ENCODE assay signal across 8 cellular contexts in the genomic region with DNA sequence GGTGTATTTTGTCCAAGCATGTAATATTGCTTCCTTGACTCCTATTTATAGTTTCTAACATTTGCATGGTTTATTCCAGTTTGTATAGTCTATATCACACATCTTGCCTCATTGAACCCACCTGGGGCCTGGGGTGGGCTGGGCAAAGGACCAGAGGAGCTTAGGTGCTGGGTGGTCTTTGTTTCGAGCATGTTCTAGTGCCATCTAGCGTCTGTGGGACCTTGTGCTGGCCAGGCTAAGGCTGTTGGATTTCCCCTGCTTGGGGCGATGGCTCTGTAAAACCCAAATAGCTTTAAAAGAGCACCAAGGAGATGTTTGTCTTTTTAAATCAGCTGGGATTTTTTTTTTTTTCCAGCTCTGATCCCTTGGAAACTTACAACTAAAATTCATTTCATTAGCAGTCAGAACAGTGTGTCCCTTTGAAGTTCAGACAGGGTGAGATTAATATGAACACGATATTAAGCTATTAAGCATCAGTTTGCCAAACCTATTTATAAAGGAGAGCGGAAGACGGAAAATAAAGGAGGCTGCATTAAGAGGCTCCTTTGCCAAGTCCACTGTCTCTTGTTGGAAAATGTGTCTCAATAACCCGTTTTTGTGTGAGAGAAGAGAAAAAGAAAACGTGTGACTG.
A peak's percentile ranks its signal among the peaks of the same experiment; 100 is the strongest.
DNase-seq lines count a peak whose midpoint lies in the region; ATAC-seq and TF ChIP-seq lines count a peak whose summit lies in the region.

No MANE protein-coding gene starts in this region.

- H3K36me3 ChIP-seq in BE2C (no peaks in the 10 kb centered on the region), prostate gland (no peaks in the 10 kb centered on the region)

- H3K9me3 ChIP-seq in BE2C (no peaks in the 10 kb centered on the region), prostate gland (no peaks in the 10 kb centered on the region)

- H3K4me1 ChIP-seq in BE2C (no peaks in the 10 kb centered on the region), prostate gland (replicated peaks) (no peaks in the 10 kb centered on the region)

- WGBS in prostate gland: 7% methylated on average over 8 of the region's 8 CpGs

- no peak overlapping the region for H3K27ac ChIP-seq in HL-60 (replicated peaks)
- peak overlapping the region; percentile 32 to 42 for H3K27ac ChIP-seq in prostate gland

- intact Hi-C loops in prostate gland (cut with DNase I): loop anchor here (5.0 kb wide), 3 partner anchors 95 to 310 kb away; no protein-coding TSS in a partner anchor

- H3K27me3 ChIP-seq in BE2C (no peaks in the 10 kb centered on the region), HL-60 (ENCODE audit: insufficient read depth, poor library complexity, severe bottlenecking) (no peaks in the 10 kb centered on the region), prostate gland (replicated peaks; ENCODE audit: insufficient read depth) (no peaks in the 10 kb centered on the region)

- DNase-seq in BE2C (peak; percentile 41), HL-60 (ENCODE audit: low read depth in 1 of 2, low spot score in 1 of 2) (peak in 1 of 2 experiments; percentile 21), UCSD-AML1 (lab: John Stamatoyannopoulos, UW; ENCODE audit: unreplicated experiment) (peak; percentile 44), germinal center (ENCODE audit: low spot score) (peak; percentile 38), prostate gland (ENCODE audit: low spot score) (peak; percentile 55), NCI-H2029 (lab: John Stamatoyannopoulos, UW) (no peak)

- H3K4me3 ChIP-seq in BE2C (ENCODE audit: low read depth, low read length) (no peak overlapping the region), HL-60 (replicated peaks; ENCODE audit: insufficient read depth, low read length) (no peak overlapping the region), prostate gland (no peak overlapping the region)

- no peak for TF ChIP-seq POLR2A in prostate gland (IDR thresholded peaks at IDR 0.05)

- TF ChIP-seq CTCF in BE2C (IDR thresholded peaks at IDR 0.05; ENCODE audit: low read depth, low read length): peak; percentile 65
- TF ChIP-seq CTCF in HL-60 (IDR thresholded peaks at IDR 0.05; ENCODE audit: insufficient read depth, low read length): peak; percentile 37
- TF ChIP-seq CTCF in prostate gland (IDR thresholded peaks at IDR 0.05): peak in 3 of 4 experiments; percentile 51 to 58 (median 54)

- ATAC-seq in HG02884 (IDR thresholded peaks at IDR 0.05; ENCODE audit: unreplicated experiment) (no peak), GM18909 (IDR thresholded peaks at IDR 0.05; ENCODE audit: poor library complexity, unreplicated experiment) (no peak)
